In the genomic region with DNA sequence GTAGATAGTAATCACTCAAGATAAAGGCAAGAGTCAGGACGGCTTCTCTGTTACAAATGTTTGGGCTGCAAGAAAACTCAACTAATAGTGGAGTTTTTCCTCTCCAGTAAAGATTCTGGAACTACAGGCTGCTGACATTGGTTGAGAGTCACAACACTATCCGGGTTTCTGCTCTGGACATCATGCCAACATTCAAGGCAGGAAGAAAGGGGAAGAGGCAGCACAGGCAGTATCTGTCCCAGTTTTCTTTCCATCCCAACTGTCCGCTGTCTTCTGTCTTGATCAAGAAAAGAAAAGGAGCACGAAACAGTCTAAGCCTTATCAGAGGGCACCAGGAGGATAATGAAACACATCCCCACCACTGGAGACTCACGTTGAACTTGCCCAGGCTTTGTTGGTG, we compare ENCODE assay signal across 23 cellular contexts.
"Had no signal": no experiment of that assay in that cellular context is flagged by ENCODE, and none has a peak within 500 bp of the region (broad histone marks: within the 10 kb centered on the region; RNA-seq: fewer than 3 reads in every experiment).

No MANE protein-coding gene starts in this region.

- H3K36me3 ChIP-seq: neural progenitor cell, pancreas, prostate gland, right lobe of liver, spleen, tibial nerve, upper lobe of right lung, vagina had no signal

- H3K9me3 ChIP-seq: mucosa of descending colon, pancreas, prostate gland, right lobe of liver, spleen, testis, tibial nerve, upper lobe of right lung, vagina had no signal

- DNase-seq: effector CD4-positive, alpha-beta T cell; endodermal cell; erythroblast; foreskin keratinocyte; head of caudate nucleus; mammary epithelial cell; natural killer cell; pancreas; right lobe of liver; spleen; stimulated activated CD4-positive, alpha-beta T cell treated with anti-CD3 and anti-CD28 coated beads, Interleukin-15, amount 100 ng/mL, for 24 hours; stimulated activated CD4-positive, alpha-beta T cell treated with anti-CD3 and anti-CD28 coated beads, Interleukin-1b, Interleukin-23, amount 100 ng/mL, for 48 hours; stimulated activated CD4-positive, alpha-beta T cell treated with anti-CD3 and anti-CD28 coated beads, Interleukin-4, amount 100 ng/mL, for 24 hours; stimulated activated naive B cell treated with anti-CD40 and anti-IgM and Interleukin-4, amounts not matched to agents 10 μg/mL and 1 μg/mL and 100 μg/mL, for 72 hours; stimulated activated naive CD8-positive, alpha-beta T cell treated with anti-CD3 and anti-CD28 coated beads, Interleukin-15, amount 100 ng/mL, for 72 hours; testis; upper lobe of right lung had no signal

- H3K27me3 ChIP-seq: neural progenitor cell, pancreas, right lobe of liver, spleen, testis, tibial nerve, upper lobe of right lung, vagina had no signal

- H3K4me1 ChIP-seq: foreskin keratinocyte, pancreas, prostate gland, spleen, testis, tibial nerve, upper lobe of right lung, vagina had no signal

- H3K4me2 ChIP-seq: neural progenitor cell had no signal

- H3K4me3 ChIP-seq: coronary artery, mucosa of descending colon, neural progenitor cell, pancreas, prostate gland, right lobe of liver, spleen, testis, tibial nerve, upper lobe of right lung, vagina had no signal

- H2AFZ ChIP-seq: neural progenitor cell had no signal

- H3K9ac ChIP-seq: neural progenitor cell had no signal

- H3K27ac ChIP-seq: coronary artery, foreskin keratinocyte, neural progenitor cell, pancreas, prostate gland, right lobe of liver, spleen, testis, tibial nerve, upper lobe of right lung, vagina had no signal
